In genomic region chr10:90168244-90168643, GRCh38 we compare ENCODE assay signal across 23 cellular contexts.
"Had no signal": no experiment of that assay in that cellular context is flagged by ENCODE, and none has a peak within 500 bp of the region (broad histone marks: within the 10 kb centered on the region; RNA-seq: fewer than 3 reads in every experiment).

No MANE protein-coding gene starts in this region.

- H3K9me3 ChIP-seq: gastrocnemius medialis, left lung, prostate gland, thyroid gland, vagina had no signal

- ATAC-seq: gastrocnemius medialis; heart left ventricle; left lung; naive thymus-derived CD4-positive, alpha-beta T cell had no signal

- H3K27ac ChIP-seq: coronary artery, gastrocnemius medialis, heart left ventricle, left lung, neural progenitor cell, prostate gland, right atrium auricular region, stomach, thyroid gland, vagina had no signal

- H3K27me3 ChIP-seq: gastrocnemius medialis, heart left ventricle, left lung, neural progenitor cell, right atrium auricular region, stomach, thyroid gland, vagina had no signal

- DNase-seq: dermis blood vessel endothelial cell; effector memory CD4-positive, alpha-beta T cell; erythroblast; gastrocnemius medialis; heart left ventricle; hippocampal formation; left cardiac atrium; left lung; midbrain; naive thymus-derived CD4-positive, alpha-beta T cell; stimulated activated CD4-positive, alpha-beta T cell treated with anti-CD3 and anti-CD28 coated beads, Interleukin-12 subunit alpha, Interleukin-12 subunit beta, amount 100 ng/mL, for 4 hours; stimulated activated CD4-positive, alpha-beta T cell treated with anti-CD3 and anti-CD28 coated beads, Interleukin-1b, Interleukin-23, amount 100 ng/mL, for 48 hours; stimulated activated CD4-positive, alpha-beta T cell treated with anti-CD3 and anti-CD28 coated beads, Interleukin-4, amount 100 ng/mL, for 1 hour; stimulated activated CD8-positive, alpha-beta memory T cell treated with anti-CD3 and anti-CD28 coated beads, Interleukin-4, amount 100 ng/mL, for 48 hours; stimulated activated naive CD4-positive, alpha-beta T cell treated with Interleukin-2 at 50 U/mL for 16 hours; stomach; thyroid gland had no signal

- H3K4me2 ChIP-seq: neural progenitor cell, smooth muscle cell had no signal

- H3K36me3 ChIP-seq: gastrocnemius medialis, heart left ventricle, left lung, neural progenitor cell, prostate gland, right atrium auricular region, stomach, thyroid gland, vagina had no signal

- H3K4me1 ChIP-seq: gastrocnemius medialis, heart left ventricle, left lung, neural progenitor cell, prostate gland, right atrium auricular region, stomach, thyroid gland, vagina had no signal

- H3K4me3 ChIP-seq: coronary artery, gastrocnemius medialis, heart left ventricle, left lung, neural progenitor cell, prostate gland, right atrium auricular region, smooth muscle cell, stomach, thyroid gland, vagina had no signal

- H2AFZ ChIP-seq: neural progenitor cell had no signal

- H3K9ac ChIP-seq: neural progenitor cell had no signal
